In genomic region chrX:150898343-150899190, GRCh38 we compare ENCODE assay signal across 8 cellular contexts. TPM values are rescaled to one million over a fixed set of nuclear protein-coding genes. Genes with fewer than 3 reads are reported as not detected.
A peak's percentile ranks its signal among the peaks of the same experiment; 100 is the strongest.
DNase-seq lines count a peak whose midpoint lies in the region; ATAC-seq and TF ChIP-seq lines count a peak whose summit lies in the region.

CD99L2 (minus strand) TSS chrX:150898668; CDS start chrX:150898588, 80 bp downstream.

- WGBS in suprapubic skin = 41% methylated on average over 31 of the region's 95 CpGs

- H3K4me3 ChIP-seq in GM08714 (ENCODE audit: low read length) (peak within 1 kb of the TSS; percentile 75), suprapubic skin (peak within 1 kb of the TSS; percentile 71)

- peak; percentile 33 for DNase-seq in NCI-H1048 (lab: John Stamatoyannopoulos, UW)
- peak; percentile 55 for DNase-seq in SKM-1 treated with dmso at 0.1 percent for 144 hours (lab: John Stamatoyannopoulos, UW; ENCODE audit: unreplicated experiment)
- DNase-seq in activated naive CD4-positive, alpha-beta T cell treated with anti-CD3 and anti-CD28 coated beads, Interleukin-2, amount 50 U/mL, for 72 hours (ENCODE audit: low spot score in 2 of 2) = peak; percentile 80 to 86
- DNase-seq in glomerular endothelial cell (ENCODE audit: extremely low read depth, low read depth, low spot score) = no peak
- DNase-seq in omental fat pad (ENCODE audit: low spot score) = peak; percentile 66
- DNase-seq in suprapubic skin (ENCODE audit: low spot score in 2 of 2) = peak; percentile 87 to 90

- TF ChIP-seq EP300 in suprapubic skin (IDR thresholded peaks at IDR 0.05) = no peak

- peak within 1 kb of the TSS; percentile 80 for H3K27ac ChIP-seq in suprapubic skin

- ATAC-seq in HG02571 (IDR thresholded peaks at IDR 0.05; ENCODE audit: unreplicated experiment) = peak; percentile 76
- ATAC-seq in activated naive CD4-positive, alpha-beta T cell treated with anti-CD3 and anti-CD28 coated beads, Interleukin-2, amount 50 U/mL, for 72 hours = peak; percentile 88 to 97
- ATAC-seq in omental fat pad (ENCODE audit: low FRiP score) = peak; percentile 94

- peaks cover 8% of the 10 kb centered on the region for H3K4me1 ChIP-seq in suprapubic skin

- H3K36me3 Mint-ChIP-seq in activated naive CD4-positive, alpha-beta T cell treated with anti-CD3 and anti-CD28 coated beads, Interleukin-2, amount 50 U/mL, for 72 hours = no peaks in the 10 kb centered on the region

- H3K36me3 ChIP-seq in suprapubic skin = no peaks in the 10 kb centered on the region

- no peaks in the 10 kb centered on the region for H3K9me3 ChIP-seq in suprapubic skin

- no peaks in the 10 kb centered on the region for H3K9me3 Mint-ChIP-seq in activated naive CD4-positive, alpha-beta T cell treated with anti-CD3 and anti-CD28 coated beads, Interleukin-2, amount 50 U/mL, for 72 hours

- TF ChIP-seq POLR2A in suprapubic skin (IDR thresholded peaks at IDR 0.05) = no peak

- no peaks in the 10 kb centered on the region for H3K27me3 ChIP-seq in suprapubic skin

- peak within 1 kb of the TSS; percentile 44 to 49 for H3K27ac Mint-ChIP-seq in activated naive CD4-positive, alpha-beta T cell treated with anti-CD3 and anti-CD28 coated beads, Interleukin-2, amount 50 U/mL, for 72 hours

- TF ChIP-seq CTCF in omental fat pad (IDR thresholded peaks at IDR 0.05) (no peak), suprapubic skin (IDR thresholded peaks at IDR 0.05) (no peak)

RNA-seq across cellular contexts. Expression of gene CD99L2, which starts in this region (rescaled TPM):
- total RNA-seq in activated naive CD4-positive, alpha-beta T cell treated with anti-CD3 and anti-CD28 coated beads, Interleukin-2, amount 50 U/mL, for 72 hours = 1 to 10 TPM; 8.8 to 9.7 TPM
- 67.2 and 68.0 TPM in 2 replicates for total RNA-seq in glomerular endothelial cell
- total RNA-seq in omental fat pad = 10 to 100 TPM; 49.7 to 78.7 (median 58.1) TPM
- total RNA-seq in suprapubic skin = 10 to 100 TPM; 12.6 to 24.5 (median 18.7) TPM
